ENCODE assay signal across 1 cellular context in genomic region chr16:75648265-75649076, GRCh38.
A peak's percentile ranks its signal among the peaks of the same experiment; 100 is the strongest.
TF ChIP-seq lines count a peak whose summit lies in the region.

No MANE protein-coding gene starts in this region.

TF ChIP-seq in HCT116, 20 proteins besides CTCF, POLR2A, EP300 and RAD21 (continued from another document):
- TF ChIP-seq ZBTB33 (IDR thresholded peaks at IDR 0.05; ENCODE audit: extremely low read depth, insufficient replicate concordance, low read length) (no peak), CEBPB (IDR thresholded peaks at IDR 0.05; ENCODE audit: low read depth) (no peak), EZH2 (IDR thresholded peaks at IDR 0.05) (no peak), ZFX (IDR thresholded peaks at IDR 0.05) (peak; percentile 86), YY1 (IDR thresholded peaks at IDR 0.05; ENCODE audit: extremely low read depth, insufficient replicate concordance, low read depth, low read length) (peak; percentile 91)
TF ChIP-seq in HCT116: peak in this region for 3.
